23 cellular contexts compared by ENCODE assay signal in the genomic region with DNA sequence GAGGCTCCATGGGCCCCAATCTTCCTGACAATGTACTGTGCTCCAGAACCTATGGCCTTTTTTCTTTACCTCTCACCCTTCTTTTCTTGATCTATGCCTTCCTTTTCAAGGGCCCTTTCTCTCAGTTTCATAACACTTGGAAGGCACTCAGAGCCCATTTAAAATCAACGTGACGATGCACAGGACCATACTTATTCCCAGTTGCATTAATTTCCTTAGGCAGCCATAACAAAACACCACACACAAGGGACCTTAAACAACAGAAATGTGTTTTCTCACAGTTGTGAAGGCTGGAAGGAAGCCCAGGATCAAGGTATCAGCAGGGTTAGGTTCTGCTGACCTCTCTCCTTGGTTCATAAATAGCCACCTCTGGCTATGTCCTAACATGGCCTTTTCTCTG.
"Had no signal": no experiment of that assay in that cellular context is flagged by ENCODE, and none has a peak within 500 bp of the region (broad histone marks: within the 10 kb centered on the region; RNA-seq: fewer than 3 reads in every experiment).

No MANE protein-coding gene starts in this region.

- H3K27ac ChIP-seq: hepatocyte, lower lobe of right lung, ovary, spleen, upper lobe of right lung had no signal

- H3K4me1 Mint-ChIP-seq: naive B cell; stimulated activated memory B cell treated with anti-CD40 and anti-IgM and Interleukin-4, amounts not matched to agents 10 μg/mL and 1 μg/mL and 100 μg/mL, for 72 hours; stimulated activated naive CD8-positive, alpha-beta T cell treated with anti-CD3 and anti-CD28 coated beads, Interleukin-15, amount 100 ng/mL, for 72 hours had no signal

- H3K4me3 Mint-ChIP-seq: naive B cell; natural killer cell treated with Interleukin-12 subunit alpha and Interleukin-12 subunit beta and Interleukin-15 and Interleukin-18, amount 100 ng/mL, for 72 hours; stimulated activated memory B cell treated with anti-CD40 and anti-IgM and Interleukin-4, amounts not matched to agents 10 μg/mL and 1 μg/mL and 100 μg/mL, for 72 hours; stimulated activated naive CD8-positive, alpha-beta T cell treated with anti-CD3 and anti-CD28 coated beads, Interleukin-15, amount 100 ng/mL, for 72 hours had no signal

- H3K4me3 ChIP-seq: heart right ventricle, hepatocyte, lower lobe of right lung, ovary, spleen, upper lobe of right lung had no signal

- H3K27ac Mint-ChIP-seq: naive B cell; natural killer cell treated with Interleukin-12 subunit alpha and Interleukin-12 subunit beta and Interleukin-15 and Interleukin-18, amount 100 ng/mL, for 72 hours; progenitor cell of endocrine pancreas; stimulated activated memory B cell treated with anti-CD40 and anti-IgM and Interleukin-4, amounts not matched to agents 10 μg/mL and 1 μg/mL and 100 μg/mL, for 72 hours had no signal

- H3K36me3 ChIP-seq: heart right ventricle, lower lobe of right lung, ovary, spleen, upper lobe of right lung had no signal

- H3K27me3 Mint-ChIP-seq: progenitor cell of endocrine pancreas had no signal

- H3K9me3 Mint-ChIP-seq: natural killer cell treated with Interleukin-12 subunit alpha and Interleukin-12 subunit beta and Interleukin-15 and Interleukin-18, amount 100 ng/mL, for 72 hours; stimulated activated memory B cell treated with anti-CD40 and anti-IgM and Interleukin-4, amounts not matched to agents 10 μg/mL and 1 μg/mL and 100 μg/mL, for 72 hours; stimulated activated naive CD8-positive, alpha-beta T cell treated with anti-CD3 and anti-CD28 coated beads, Interleukin-15, amount 100 ng/mL, for 72 hours had no signal

- H3K4me1 ChIP-seq: lower lobe of right lung, upper lobe of right lung had no signal

- H3K9me3 ChIP-seq: heart right ventricle, lower lobe of right lung, ovary, spleen, upper lobe of right lung had no signal

- ATAC-seq: heart right ventricle; lower lobe of right lung; natural killer cell treated with Interleukin-12 subunit alpha and Interleukin-12 subunit beta and Interleukin-15 and Interleukin-18, amount 100 ng/mL, for 72 hours; right cardiac atrium; sciatic nerve; stimulated activated memory B cell treated with anti-CD40 and anti-IgM and Interleukin-4, amounts not matched to agents 10 μg/mL and 1 μg/mL and 100 μg/mL, for 72 hours; stimulated activated naive CD8-positive, alpha-beta T cell treated with anti-CD3 and anti-CD28 coated beads, Interleukin-15, amount 100 ng/mL, for 72 hours; upper lobe of right lung had no signal

- DNase-seq: glutamatergic neuron; heart right ventricle; islet precursor cell; lower lobe of right lung; mammary epithelial cell; mesenchymal stem cell; naive B cell; ovary; retina; right cardiac atrium; small intestine; spleen; stimulated activated CD4-positive, alpha-beta T cell treated with anti-CD3 and anti-CD28 coated beads, Interleukin-4, amount 100 ng/mL, for 4 hours; stimulated activated CD8-positive, alpha-beta memory T cell treated with anti-CD3 and anti-CD28 coated beads, Interleukin-4, amount 100 ng/mL, for 48 hours; stimulated activated naive CD4-positive, alpha-beta T cell treated with Interleukin-2 at 50 U/mL for 16 hours; stimulated activated naive CD8-positive, alpha-beta T cell treated with anti-CD3 and anti-CD28 coated beads, Interleukin-15, amount 100 ng/mL, for 72 hours; trophoblast cell; upper lobe of right lung had no signal

- H3K36me3 Mint-ChIP-seq: natural killer cell treated with Interleukin-12 subunit alpha and Interleukin-12 subunit beta and Interleukin-15 and Interleukin-18, amount 100 ng/mL, for 72 hours; stimulated activated memory B cell treated with anti-CD40 and anti-IgM and Interleukin-4, amounts not matched to agents 10 μg/mL and 1 μg/mL and 100 μg/mL, for 72 hours had no signal

- H3K27me3 ChIP-seq: hepatocyte, ovary, upper lobe of right lung had no signal
